21 cellular contexts compared by ENCODE assay signal in the genomic region with DNA sequence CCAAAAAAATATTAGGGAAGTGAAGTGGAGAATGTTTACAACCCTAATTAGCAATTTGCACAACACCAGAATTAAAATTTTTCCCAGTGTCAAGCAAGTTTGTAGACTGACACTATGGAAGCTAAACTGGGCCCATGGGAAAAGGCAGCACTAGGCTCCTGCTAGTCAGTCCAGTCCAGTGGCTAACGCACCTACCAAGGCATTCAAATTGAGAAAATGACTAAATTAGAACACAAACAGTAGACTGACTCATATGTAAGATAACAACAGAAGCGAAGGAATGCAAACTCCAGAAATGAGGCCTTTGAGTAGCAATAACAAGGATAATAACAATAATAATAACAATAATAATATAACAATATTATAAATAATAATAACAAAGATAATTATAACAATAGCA.
"Had no signal": no experiment of that assay in that cellular context is flagged by ENCODE, and none has a peak within 500 bp of the region (broad histone marks: within the 10 kb centered on the region; RNA-seq: fewer than 3 reads in every experiment).

No MANE protein-coding gene starts in this region.

- H3K4me2 ChIP-seq: KMS-11, SK-N-SH had no signal

- H3K9ac ChIP-seq: KMS-11, SK-N-SH had no signal

- H3K27me3 ChIP-seq: SJCRH30 had no signal

- H3K9me2 ChIP-seq: SK-N-SH had no signal

- H3K4me3 ChIP-seq: SJCRH30 had no signal

- H3K36me3 ChIP-seq: SJCRH30, WERI-Rb-1 had no signal

- H3K9me3 ChIP-seq: SJCRH30, SK-N-SH had no signal

- H3K27ac ChIP-seq: KMS-11, SJCRH30, WERI-Rb-1 had no signal

- DNase-seq: activated CD4-positive, alpha-beta memory T cell treated with anti-CD3 and anti-CD28 coated beads, Interleukin-2, amount 10 ng/mL, durations not matched to agents 7 days and 5 days; activated CD4-positive, alpha-beta T cell treated with anti-CD3 and anti-CD28 coated beads for 36 hours; activated CD4-positive, alpha-beta T cell treated with anti-CD3 and anti-CD28 coated beads, Interleukin-2, amount 50 U/mL, for 1 hour; activated gamma-delta T cell; activated naive CD4-positive, alpha-beta T cell treated with anti-CD3 and anti-CD28 coated beads for 36 hours; activated T-cell treated with anti-CD3 and anti-CD28 coated beads for 4 hours; activated T-cell treated with anti-CD3 and anti-CD28 coated beads, Interleukin-2, amount 50 U/mL, for 48 hours; NCI-H1105 treated with DMSO at 0.1 percent for 48 hours; NCI-H146; NCI-H1930; NCI-H2171; NCI-H226; NCI-H526; NCI-H82; Right ventricle myocardium superior; RPMI8226; SJCRH30; SK-N-SH; T-helper 1 cell; WERI-Rb-1 had no signal

- H3K4me1 ChIP-seq: SJCRH30 had no signal
